Comparison of ENCODE assay signal across 17 cellular contexts in genomic region chr13:21949818-21950429, GRCh38.
DNase-seq lines count a peak whose midpoint lies in the region; ATAC-seq and TF ChIP-seq lines count a peak whose summit lies in the region.
"Had no signal": no experiment of that assay in that cellular context is flagged by ENCODE, and none has a peak within 500 bp of the region (broad histone marks: within the 10 kb centered on the region; RNA-seq: fewer than 3 reads in every experiment).

No MANE protein-coding gene starts in this region.

- CTCF ChIA-PET in HEK293T (lab: Yijun Ruan, JAX) = no interaction called here

- no peak overlapping the region for H3K18ac ChIP-seq in mesenchymal stem cell (ENCODE audit: low read depth in 1 of 2, low read length in 2 of 2)

- no peak overlapping the region for H3K23ac ChIP-seq in mesenchymal stem cell (ENCODE audit: low read length in 2 of 2)

- no peak overlapping the region for H3K9ac ChIP-seq in mesenchymal stem cell (ENCODE audit: low read length)

- no peak overlapping the region for H4K91ac ChIP-seq in mesenchymal stem cell (ENCODE audit: low read length)

- no peaks in the 10 kb centered on the region for H3K4me1 ChIP-seq in mesenchymal stem cell (ENCODE audit: control insufficient read depth, insufficient read depth, low read depth, low read length)

- no peak overlapping the region for H2BK5ac ChIP-seq in mesenchymal stem cell (ENCODE audit: low read depth, low read length, poor library complexity, severe bottlenecking)

- H3K27me3 ChIP-seq in mesenchymal stem cell (ENCODE audit: control insufficient read depth in 1 of 2, insufficient read depth in 1 of 2, low read length in 2 of 2) = no peaks in the 10 kb centered on the region

- H2BK12ac ChIP-seq in mesenchymal stem cell (ENCODE audit: low read length in 2 of 2) = no peak overlapping the region

- H3K4me2 ChIP-seq in mesenchymal stem cell (ENCODE audit: low read length, poor library complexity, severe bottlenecking) = no peak overlapping the region

- H3K27ac Mint-ChIP-seq in stimulated activated effector memory CD8-positive, alpha-beta T cell treated with anti-CD3 and anti-CD28 coated beads, Interleukin-12 subunit alpha, Interleukin-12 subunit beta, amount 100 ng/mL, for 72 hours = no peak overlapping the region

- H3K4ac ChIP-seq in mesenchymal stem cell (ENCODE audit: low read depth in 1 of 2, low read length in 2 of 2) = no peak overlapping the region

- POLR2A ChIA-PET in HEK293T (lab: Yijun Ruan, JAX) = no interaction called here

- no peaks in the 10 kb centered on the region for H3K36me3 ChIP-seq in mesenchymal stem cell (ENCODE audit: control insufficient read depth in 1 of 2, insufficient read depth in 2 of 2, low read depth in 1 of 2, low read length in 2 of 2)

- no peak overlapping the region for H2BK15ac ChIP-seq in mesenchymal stem cell (ENCODE audit: low read depth, poor library complexity, severe bottlenecking)

- peak; percentile 47 for DNase-seq in NCI-H1105 treated with DMSO at 0.1 percent for 48 hours (lab: John Stamatoyannopoulos, UW)
- no peak for DNase-seq in NCI-H1105 (lab: John Stamatoyannopoulos, UW)
- DNase-seq in HEK293T (ENCODE audit: extremely low spot score) = peak; percentile 56
- DNase-seq in NCI-H510A treated with DMSO at 0.1 percent for 48 hours (lab: John Stamatoyannopoulos, UW) = peak; percentile 90
- DNase-seq in mesenchymal stem cell = peak; percentile 12
- no peak for DNase-seq in stimulated activated effector memory CD8-positive, alpha-beta T cell treated with anti-CD3 and anti-CD28 coated beads, Interleukin-12 subunit alpha, Interleukin-12 subunit beta, amount 100 ng/mL, for 72 hours (ENCODE audit: low spot score in 2 of 2)
- DNase-seq: 8988T, C1 segment of cervical spinal cord, COR-L47, EL, HCEC 1CT, KBM-7, NCI-H2081, T-helper 2 cell had no signal

- peaks cover 7% of the 10 kb centered on the region for H3K9me3 Mint-ChIP-seq in stimulated activated effector memory CD8-positive, alpha-beta T cell treated with anti-CD3 and anti-CD28 coated beads, Interleukin-12 subunit alpha, Interleukin-12 subunit beta, amount 100 ng/mL, for 72 hours

- H3K27ac ChIP-seq in mesenchymal stem cell (ENCODE audit: low read length, poor library complexity, severe bottlenecking) = no peak overlapping the region
- H3K27ac ChIP-seq: HL-60 had no signal

- WGBS in mesenchymal stem cell = 29% methylated on average over 4 of the region's 6 CpGs

- H3K4me3 ChIP-seq in mesenchymal stem cell (ENCODE audit: insufficient read depth in 1 of 2, low read depth in 1 of 2, low read length in 2 of 2) = no peak overlapping the region

- H3K9me3 ChIP-seq in mesenchymal stem cell (ENCODE audit: control insufficient read depth, low read length) = peaks cover 13% of the 10 kb centered on the region

- no peak overlapping the region for H2AFZ ChIP-seq in mesenchymal stem cell (ENCODE audit: low read depth, low read length)

- H4K8ac ChIP-seq in mesenchymal stem cell (ENCODE audit: low read length) = no peak overlapping the region

- no peaks in the 10 kb centered on the region for H3K36me3 Mint-ChIP-seq in stimulated activated effector memory CD8-positive, alpha-beta T cell treated with anti-CD3 and anti-CD28 coated beads, Interleukin-12 subunit alpha, Interleukin-12 subunit beta, amount 100 ng/mL, for 72 hours

- no peak overlapping the region for H3K4me3 Mint-ChIP-seq in stimulated activated effector memory CD8-positive, alpha-beta T cell treated with anti-CD3 and anti-CD28 coated beads, Interleukin-12 subunit alpha, Interleukin-12 subunit beta, amount 100 ng/mL, for 72 hours

- H2AK5ac ChIP-seq in mesenchymal stem cell (ENCODE audit: low read length, severe bottlenecking) = no peak overlapping the region

- no peak overlapping the region for H2BK120ac ChIP-seq in mesenchymal stem cell (ENCODE audit: low read depth, low read length)

- no peak for ATAC-seq in stimulated activated effector memory CD8-positive, alpha-beta T cell treated with anti-CD3 and anti-CD28 coated beads, Interleukin-12 subunit alpha, Interleukin-12 subunit beta, amount 100 ng/mL, for 72 hours
- ATAC-seq in HG03280 (IDR thresholded peaks at IDR 0.05; ENCODE audit: unreplicated experiment) = no peak
- ATAC-seq in GM19035 (IDR thresholded peaks at IDR 0.05; ENCODE audit: unreplicated experiment) = no peak

- no peak overlapping the region for H3K14ac ChIP-seq in mesenchymal stem cell (ENCODE audit: low read length in 2 of 2)

- no peaks in the 10 kb centered on the region for H3K79me1 ChIP-seq in mesenchymal stem cell (replicated peaks; ENCODE audit: low read length, poor library complexity, severe bottlenecking)

- H3K4me1 Mint-ChIP-seq in stimulated activated effector memory CD8-positive, alpha-beta T cell treated with anti-CD3 and anti-CD28 coated beads, Interleukin-12 subunit alpha, Interleukin-12 subunit beta, amount 100 ng/mL, for 72 hours = no peaks in the 10 kb centered on the region

TF ChIP-seq in HEK293T, 16 proteins besides CTCF, POLR2A, EP300 and RAD21:
- TF ChIP-seq LEF1 (IDR thresholded peaks at IDR 0.05; ENCODE audit: borderline replicate concordance) (0 out of 2 replicates have a peak, but pooled peaks have one; percentile 49), ZNF384 (IDR thresholded peaks at IDR 0.05) (peak; percentile 55), L3MBTL2 (conservative IDR thresholded peaks at IDR 0.05) (no peak), ARNT (IDR thresholded peaks at IDR 0.05) (peak; percentile 79), BHLHE40 (IDR thresholded peaks at IDR 0.05; ENCODE audit: borderline replicate concordance) (no peak), FOXA1 (IDR thresholded peaks at IDR 0.05) (peak; percentile 98), CTBP1 (IDR thresholded peaks at IDR 0.05; ENCODE audit: borderline replicate concordance) (peak; percentile 97), SP1 (IDR thresholded peaks at IDR 0.05) (no peak), SUZ12 (IDR thresholded peaks at IDR 0.05) (no peak), FOXM1 (IDR thresholded peaks at IDR 0.05; ENCODE audit: borderline replicate concordance) (no peak)
- TF ChIP-seq, protein P1, sequence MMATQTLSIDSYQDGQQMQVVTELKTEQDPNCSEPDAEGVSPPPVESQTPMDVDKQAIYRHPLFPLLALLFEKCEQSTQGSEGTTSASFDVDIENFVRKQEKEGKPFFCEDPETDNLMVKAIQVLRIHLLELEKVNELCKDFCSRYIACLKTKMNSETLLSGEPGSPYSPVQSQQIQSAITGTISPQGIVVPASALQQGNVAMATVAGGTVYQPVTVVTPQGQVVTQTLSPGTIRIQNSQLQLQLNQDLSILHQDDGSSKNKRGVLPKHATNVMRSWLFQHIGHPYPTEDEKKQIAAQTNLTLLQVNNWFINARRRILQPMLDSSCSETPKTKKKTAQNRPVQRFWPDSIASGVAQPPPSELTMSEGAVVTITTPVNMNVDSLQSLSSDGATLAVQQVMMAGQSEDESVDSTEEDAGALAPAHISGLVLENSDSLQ (IDR thresholded peaks at IDR 0.05) = peak; percentile 98
TF ChIP-seq in HEK293T: peak in this region for 6.

Comparison
In these comparisons a context has a peak if more than half of its experiments do, and no peak if none do; other contexts are left out.
1. DNase-seq: peak in NCI-H1105 treated with DMSO at 0.1 percent for 48 hours (single experiment), HEK293T (single experiment), NCI-H510A treated with DMSO at 0.1 percent for 48 hours (single experiment) and mesenchymal stem cell (single experiment); none in NCI-H1105 (single experiment) and stimulated activated effector memory CD8-positive, alpha-beta T cell treated with anti-CD3 and anti-CD28 coated beads, Interleukin-12 subunit alpha, Interleukin-12 subunit beta, amount 100 ng/mL, for 72 hours (0 of 2).